In genomic region chr3:151630035-151630434, GRCh38 we compare ENCODE assay signal across 20 cellular contexts.
"Had no signal": no experiment of that assay in that cellular context is flagged by ENCODE, and none has a peak within 500 bp of the region (broad histone marks: within the 10 kb centered on the region; RNA-seq: fewer than 3 reads in every experiment).

No MANE protein-coding gene starts in this region.

- DNase-seq: dermis blood vessel endothelial cell; erythroblast; glutamatergic neuron; immature natural killer cell; left ventricle myocardium inferior; lower lobe of right lung; midbrain; nucleus accumbens; pancreas; right cardiac atrium; stimulated activated CD4-positive, alpha-beta T cell treated with anti-CD3 and anti-CD28 coated beads, Interleukin-4, amount 100 ng/mL, for 1 hour; stimulated activated CD8-positive, alpha-beta memory T cell treated with anti-CD3 and anti-CD28 coated beads, Interleukin-4, amount 100 ng/mL, for 48 hours; stimulated activated naive CD8-positive, alpha-beta T cell treated with anti-CD3 and anti-CD28 coated beads, Interleukin-15, Interleukin-2, amounts not matched to agents 100 U/mL and 50 U/mL, for 24 hours; tibial artery; upper lobe of left lung; uterus had no signal

- H3K4me3 ChIP-seq: gastroesophageal sphincter, left ventricle myocardium inferior, lower lobe of right lung, neural progenitor cell, pancreas, smooth muscle cell, suprapubic skin, tibial artery, upper lobe of left lung, uterus had no signal
